ENCODE assay signal across 24 cellular contexts in genomic region chr19:52660981-52661380, GRCh38. TPM values are rescaled to one million over a fixed set of nuclear protein-coding genes. Genes with fewer than 3 reads are reported as not detected.
A peak's percentile ranks its signal among the peaks of the same experiment; 100 is the strongest.
DNase-seq lines count a peak whose midpoint lies in the region; ATAC-seq, FAIRE-seq and TF ChIP-seq lines count a peak whose summit lies in the region.
"Had no signal": no experiment of that assay in that cellular context is flagged by ENCODE, and none has a peak within 500 bp of the region (broad histone marks: within the 10 kb centered on the region; RNA-seq: fewer than 3 reads in every experiment).

No MANE protein-coding gene starts in this region.

- ATAC-seq in effector memory CD8-positive, alpha-beta T cell (replicated peaks): no peak
- ATAC-seq in pancreas: no peak
- ATAC-seq: activated CD4-positive, alpha-beta T cell treated with anti-CD3 and anti-CD28 coated beads for 36 hours; activated naive CD8-positive, alpha-beta T cell treated with anti-CD3 and anti-CD28 coated beads, Interleukin-2, amount 50 U/mL, for 24 hours; K562; psoas muscle had no signal

- DNase-seq in Caco-2 (no peak), M059J (ENCODE audit: low read depth) (peak; percentile 82), neural crest cell (ENCODE audit: low read depth, low spot score) (no peak), mucosa of gallbladder (ENCODE audit: low spot score) (no peak), SIG-M5 (lab: John Stamatoyannopoulos, UW) (no peak), anterior cingulate cortex (lab: John Stamatoyannopoulos, UW) (no peak), pancreas (no peak)
- no peak for DNase-seq in effector memory CD8-positive, alpha-beta T cell
- DNase-seq: activated CD4-positive, alpha-beta T cell treated with anti-CD3 and anti-CD28 coated beads for 36 hours; activated CD8-positive, alpha-beta memory T cell treated with anti-CD3 and anti-CD28 coated beads for 24 hours; activated gamma-delta T cell; activated naive CD8-positive, alpha-beta T cell treated with anti-CD3 and anti-CD28 coated beads, Interleukin-2, amount 50 U/mL, for 24 hours; activated T-cell treated with anti-CD3 and anti-CD28 coated beads, Interleukin-2, amount 50 U/mL, for 1 hour; NCI-H146; NCI-H2171; NCI-H524; NK-92 treated with Interleukin-12 subunit alpha and Interleukin-12 subunit beta, amount 100 ng/mL, for 24 hours; psoas muscle; upper lobe of left lung had no signal

- H3K27ac Mint-ChIP-seq in Caco-2 (ENCODE audit: unreplicated experiment) (peak overlapping the region; percentile 53), neural crest cell (ENCODE audit: unreplicated experiment) (peak overlapping the region; percentile 21)
- H3K27ac Mint-ChIP-seq in effector memory CD8-positive, alpha-beta T cell: peak overlapping the region; percentile 53 to 81
- H3K27ac Mint-ChIP-seq: activated CD4-positive, alpha-beta T cell treated with anti-CD3 and anti-CD28 coated beads for 36 hours; activated naive CD8-positive, alpha-beta T cell treated with anti-CD3 and anti-CD28 coated beads, Interleukin-2, amount 50 U/mL, for 24 hours; T-helper 1 cell treated with Interleukin-12 subunit alpha and Interleukin-12 subunit beta and Interleukin-4 antibody, amounts not matched to agents 30 μg/mL and 1 μg/mL, for 36 hours had no signal

- H3K36me3 ChIP-seq in Caco-2 (ENCODE audit: control insufficient read depth, insufficient read depth, low read length): no peaks in the 10 kb centered on the region; the same call in none of the 2 replicates
- no peaks in the 10 kb centered on the region for H3K36me3 ChIP-seq in pancreas

- no peaks in the 10 kb centered on the region for H3K27me3 ChIP-seq in Caco-2 (replicated peaks; ENCODE audit: control insufficient read depth, insufficient read depth, low read length)
- no peaks in the 10 kb centered on the region for H3K27me3 ChIP-seq in pancreas
- H3K27me3 ChIP-seq: BLaER1, upper lobe of left lung had no signal

- H3K36me3 Mint-ChIP-seq in Caco-2 (ENCODE audit: insufficient read depth, unreplicated experiment) (peaks cover 85% of the 10 kb centered on the region), neural crest cell (ENCODE audit: low read depth) (peaks cover 28% of the 10 kb centered on the region)
- peaks cover 18% of the 10 kb centered on the region for H3K36me3 Mint-ChIP-seq in effector memory CD8-positive, alpha-beta T cell (ENCODE audit: insufficient read depth)

- H3K4me3 Mint-ChIP-seq in Caco-2 (ENCODE audit: unreplicated experiment) (no peak overlapping the region), neural crest cell (no peak overlapping the region)
- H3K4me3 Mint-ChIP-seq in effector memory CD8-positive, alpha-beta T cell: no peak overlapping the region
- H3K4me3 Mint-ChIP-seq: activated CD4-positive, alpha-beta T cell treated with anti-CD3 and anti-CD28 coated beads for 36 hours; activated naive CD8-positive, alpha-beta T cell treated with anti-CD3 and anti-CD28 coated beads, Interleukin-2, amount 50 U/mL, for 24 hours; T-helper 1 cell treated with Interleukin-12 subunit alpha and Interleukin-12 subunit beta and Interleukin-4 antibody, amounts not matched to agents 30 μg/mL and 1 μg/mL, for 36 hours had no signal

- intact Hi-C loops in Caco-2 (cut with micrococcal nuclease; ENCODE audit: unreplicated experiment) (no loop called here), pancreas (cut with DNase I) (no loop called here)

- no TSS peak for BruUV-seq in Caco-2 (replicated peaks; lab: Mats Ljungman, UMichigan)

- no peak for TF ChIP-seq CTCF in Caco-2 (IDR thresholded peaks at IDR 0.05; ENCODE audit: insufficient read depth in 1 of 2, low read depth in 1 of 2, low read length in 1 of 2, severe bottlenecking in 1 of 2, unreplicated experiment in 1 of 2)
- TF ChIP-seq CTCF in neural crest cell (conservative IDR thresholded peaks at IDR 0.05): no peak
- no peak for TF ChIP-seq CTCF in pancreas (IDR thresholded peaks at IDR 0.05)

- no peak overlapping the region for H3K27ac ChIP-seq in pancreas
- H3K27ac ChIP-seq: BLaER1, psoas muscle, upper lobe of left lung had no signal

- H3K4me1 Mint-ChIP-seq in Caco-2 (ENCODE audit: low read depth, unreplicated experiment) (peaks cover 22% of the 10 kb centered on the region), neural crest cell (peaks cover 5% of the 10 kb centered on the region)
- H3K4me1 Mint-ChIP-seq in effector memory CD8-positive, alpha-beta T cell (ENCODE audit: low read depth in 2 of 2): peaks cover 0 to 5% of the 10 kb centered on the region in 2 donors

- 64 to 81% methylated on average over 3 of the region's 3 CpGs for WGBS in pancreas, 2 donors

- H3K27me3 Mint-ChIP-seq in Caco-2 (ENCODE audit: insufficient read depth, unreplicated experiment): no peaks in the 10 kb centered on the region
- H3K27me3 Mint-ChIP-seq in effector memory CD8-positive, alpha-beta T cell: no peaks in the 10 kb centered on the region
- H3K27me3 Mint-ChIP-seq in neural crest cell (ENCODE audit: low read depth): no peaks in the 10 kb centered on the region
- H3K27me3 Mint-ChIP-seq: activated CD4-positive, alpha-beta T cell treated with anti-CD3 and anti-CD28 coated beads for 36 hours; activated naive CD8-positive, alpha-beta T cell treated with anti-CD3 and anti-CD28 coated beads, Interleukin-2, amount 50 U/mL, for 24 hours had no signal

- CTCF ChIA-PET in Caco-2 (lab: Charles Lee): no interaction called here

- H3K9me3 ChIP-seq in Caco-2 (no peaks in the 10 kb centered on the region), pancreas (no peaks in the 10 kb centered on the region)
- H3K9me3 ChIP-seq: psoas muscle, upper lobe of left lung had no signal

- FAIRE-seq in pancreas (lab: Jason Lieb, UNC): no peak
- FAIRE-seq: bronchial epithelial cell, K562 had no signal

- POLR2A ChIA-PET in Caco-2 (lab: Charles Lee): no interaction called here

- H3K4me1 ChIP-seq in Caco-2 (0 out of 2 replicates have a peak, but pooled peaks cover 7% of the 10 kb centered on the region), pancreas (no peaks in the 10 kb centered on the region)
- H3K4me1 ChIP-seq: BLaER1, psoas muscle, upper lobe of left lung had no signal

- H3K4me3 ChIP-seq in Caco-2 (ENCODE audit: low read depth, low read length): no peak overlapping the region
- H3K4me3 ChIP-seq in pancreas: no peak overlapping the region
- H3K4me3 ChIP-seq: BLaER1, K562, lung, psoas muscle, upper lobe of left lung had no signal

- H3K9me3 Mint-ChIP-seq in Caco-2 (ENCODE audit: unreplicated experiment) (peaks cover 14% of the 10 kb centered on the region), neural crest cell (no peaks in the 10 kb centered on the region)
- H3K9me3 Mint-ChIP-seq in effector memory CD8-positive, alpha-beta T cell: no peaks in the 10 kb centered on the region

RNA-seq across cellular contexts. Expression of gene ZNF83, which starts 22.8 kb away (rescaled TPM):
- total RNA-seq in Caco-2 (2022) (36.8 and 39.4 TPM in 2 replicates), neural crest cell (45.6 and 46.3 TPM in 2 replicates), mucosa of gallbladder (80.9 TPM), pancreas (10 to 100 TPM in 5 of 6 donors, 1 to 10 TPM in 1; 8.7 to 36.9 (median 16.9) TPM)
- total RNA-seq in M059J (2014; rRNA removed; shearing (Covaris generic)): 27.1 and 54.4 TPM in 2 replicates
- 10 to 100 TPM; 57.1 to 86.8 TPM for polyA plus RNA-seq in pancreas
